ENCODE assay signal across 8 cellular contexts in genomic region chr1:235327559-235328270, GRCh38. TPM values are rescaled to one million over a fixed set of nuclear protein-coding genes. Genes with fewer than 3 reads are reported as not detected.
DNase-seq lines count a peak whose midpoint lies in the region; ATAC-seq, FAIRE-seq and TF ChIP-seq lines count a peak whose summit lies in the region.

Gene ARID4B, minus strand, starts transcription at chr1:235328179. Its CDS starts 1,260 bp downstream, at chr1:235326919.

- in situ Hi-C loops in GM13977 (cut with MboI; ENCODE audit: low pct_unique_long_range_greater_than_20kb, low sequenced_read_pairs, unreplicated experiment) = no loop called here

- peaks cover 29% of the 10 kb centered on the region for H3K36me3 Mint-ChIP-seq in effector memory CD8-positive, alpha-beta T cell (ENCODE audit: insufficient read depth)

- H3K36me3 ChIP-seq in thymus (ENCODE audit: control insufficient read depth, insufficient read depth) = peaks cover 2% of the 10 kb centered on the region

- H3K9me3 ChIP-seq in mononuclear cell (ENCODE audit: low read depth, low read length) (no peaks in the 10 kb centered on the region), thymus (ENCODE audit: control insufficient read depth) (peaks cover 1% of the 10 kb centered on the region)

- H3K27me3 ChIP-seq in mononuclear cell (ENCODE audit: insufficient read depth, low read length) = no peaks in the 10 kb centered on the region
- H3K27me3 ChIP-seq in thymus (ENCODE audit: control insufficient read depth, insufficient read depth) = no peaks in the 10 kb centered on the region

- H3K4me1 ChIP-seq in mononuclear cell (ENCODE audit: insufficient read depth, low read length) (peaks cover 50% of the 10 kb centered on the region), thymus (ENCODE audit: control insufficient read depth, insufficient read depth, low read length) (peaks cover 8% of the 10 kb centered on the region)

- TF ChIP-seq CTCF in GM13977 (IDR thresholded peaks at IDR 0.05; ENCODE audit: extremely low read depth, insufficient read depth, missing control alignments) = no peak

- peak in 9 of 14 donors; percentile 55 to 99 (median 92) for DNase-seq in C1 segment of cervical spinal cord (lab: John Stamatoyannopoulos, UW)
- DNase-seq in GM19239 (ENCODE audit: insufficient read length, low spot score) = peak; percentile 76
- peak in 3 of 5 experiments; percentile 17 to 37 (median 33) for DNase-seq in T-helper 2 cell
- peak in 2 of 3 experiments; percentile 51 for DNase-seq in effector memory CD8-positive, alpha-beta T cell
- DNase-seq in GM13977 (ENCODE audit: low spot score) = no peak

- H3K4me3 Mint-ChIP-seq in effector memory CD8-positive, alpha-beta T cell = no peak within 1 kb of the TSS

- no peaks in the 10 kb centered on the region for H3K27me3 Mint-ChIP-seq in effector memory CD8-positive, alpha-beta T cell

- no peaks in the 10 kb centered on the region for H3K9me3 Mint-ChIP-seq in effector memory CD8-positive, alpha-beta T cell

- H3K4me1 Mint-ChIP-seq in effector memory CD8-positive, alpha-beta T cell (ENCODE audit: low read depth in 2 of 2) = peaks cover 30 to 37% of the 10 kb centered on the region in 2 donors

- ATAC-seq in HG03439 (IDR thresholded peaks at IDR 0.05; ENCODE audit: unreplicated experiment) = peak; percentile 17
- ATAC-seq in effector memory CD8-positive, alpha-beta T cell (replicated peaks) = no peak

- FAIRE-seq in GM19239 (lab: Jason Lieb, UNC) = no peak

- WGBS in thymus = under 1% methylated on average over 58 of the region's 58 CpGs

- no peak within 1 kb of the TSS for H3K27ac Mint-ChIP-seq in effector memory CD8-positive, alpha-beta T cell

- peak within 1 kb of the TSS; percentile 98 for H3K27ac ChIP-seq in thymus (ENCODE audit: low read depth)

- H3K4me3 ChIP-seq in mononuclear cell (ENCODE audit: low read length) = peak within 1 kb of the TSS; percentile 95
- peak within 1 kb of the TSS; percentile 99 for H3K4me3 ChIP-seq in thymus (ENCODE audit: low read length)

RNA-seq across cellular contexts. Expression of gene ARID4B, which starts in this region (rescaled TPM):
- 254 TPM for total RNA-seq in mononuclear cell
- 41.8 TPM for polyA plus RNA-seq in thymus
